ENCODE assay signal across 12 cellular contexts in genomic region chr14:22231022-22231421, GRCh38.
DNase-seq lines count a peak whose midpoint lies in the region; ATAC-seq lines count a peak whose summit lies in the region.
"Had no signal": no experiment of that assay in that cellular context is flagged by ENCODE, and none has a peak within 500 bp of the region (broad histone marks: within the 10 kb centered on the region; RNA-seq: fewer than 3 reads in every experiment).

No MANE protein-coding gene starts in this region.

- no peaks in the 10 kb centered on the region for H3K27me3 Mint-ChIP-seq in activated naive CD4-positive, alpha-beta T cell treated with anti-CD3 and anti-CD28 coated beads for 36 hours (ENCODE audit: low read depth)
- no peaks in the 10 kb centered on the region for H3K27me3 Mint-ChIP-seq in activated CD8-positive, alpha-beta T cell treated with anti-CD3 and anti-CD28 coated beads, Interleukin-2, amount 10 ng/mL, durations not matched to agents 7 days and 5 days (ENCODE audit: low read depth)
- H3K27me3 Mint-ChIP-seq in stimulated activated memory B cell treated with anti-CD40 and anti-IgM and Interleukin-4, amounts not matched to agents 10 μg/mL and 1 μg/mL and 100 μg/mL, for 72 hours = no peaks in the 10 kb centered on the region

- H3K36me3 Mint-ChIP-seq in activated naive CD4-positive, alpha-beta T cell treated with anti-CD3 and anti-CD28 coated beads for 36 hours (ENCODE audit: low read depth) = no peaks in the 10 kb centered on the region
- no peaks in the 10 kb centered on the region for H3K36me3 Mint-ChIP-seq in activated CD8-positive, alpha-beta T cell treated with anti-CD3 and anti-CD28 coated beads, Interleukin-2, amount 10 ng/mL, durations not matched to agents 7 days and 5 days (ENCODE audit: low read depth)
- no peaks in the 10 kb centered on the region for H3K36me3 Mint-ChIP-seq in stimulated activated memory B cell treated with anti-CD40 and anti-IgM and Interleukin-4, amounts not matched to agents 10 μg/mL and 1 μg/mL and 100 μg/mL, for 72 hours

- ATAC-seq in HG03565 (IDR thresholded peaks at IDR 0.05; ENCODE audit: unreplicated experiment) = peak; percentile 65
- peak; percentile 79 for ATAC-seq in activated CD8-positive, alpha-beta T cell treated with anti-CD3 and anti-CD28 coated beads, Interleukin-2, amount 10 ng/mL, durations not matched to agents 7 days and 5 days
- peak; percentile 92 for ATAC-seq in stimulated activated memory B cell treated with anti-CD40 and anti-IgM and Interleukin-4, amounts not matched to agents 10 μg/mL and 1 μg/mL and 100 μg/mL, for 72 hours

- POLR2A ChIA-PET in activated CD8-positive, alpha-beta T cell treated with anti-CD3 and anti-CD28 coated beads, Interleukin-2, amount 10 ng/mL, durations not matched to agents 7 days and 5 days (lab: Charles Lee) = no interaction called here

- H3K4me3 Mint-ChIP-seq in activated naive CD4-positive, alpha-beta T cell treated with anti-CD3 and anti-CD28 coated beads for 36 hours = no peak overlapping the region
- no peak overlapping the region for H3K4me3 Mint-ChIP-seq in activated CD8-positive, alpha-beta T cell treated with anti-CD3 and anti-CD28 coated beads, Interleukin-2, amount 10 ng/mL, durations not matched to agents 7 days and 5 days
- H3K4me3 Mint-ChIP-seq in stimulated activated memory B cell treated with anti-CD40 and anti-IgM and Interleukin-4, amounts not matched to agents 10 μg/mL and 1 μg/mL and 100 μg/mL, for 72 hours = no peak overlapping the region
- H3K4me3 Mint-ChIP-seq: HFFc6 had no signal

- DNase-seq in activated naive CD4-positive, alpha-beta T cell treated with anti-CD3 and anti-CD28 coated beads for 36 hours = peak; percentile 21
- no peak for DNase-seq in activated naive CD4-positive, alpha-beta T cell treated with anti-CD3 and anti-CD28 coated beads, Interleukin-2, amount 50 U/mL, for 16 hours
- peak; percentile 29 for DNase-seq in activated CD8-positive, alpha-beta T cell treated with anti-CD3 and anti-CD28 coated beads, Interleukin-2, amount 10 ng/mL, durations not matched to agents 7 days and 5 days
- no peak for DNase-seq in NCI-H1092 treated with DMSO at 0.1 percent for 48 hours (lab: John Stamatoyannopoulos, UW)
- no peak for DNase-seq in NCI-H1436 treated with DMSO at 0.1 percent for 48 hours (lab: John Stamatoyannopoulos, UW)
- DNase-seq in NCI-H510A (lab: John Stamatoyannopoulos, UW) = no peak
- DNase-seq: GF-D8, HFFc6, NCI-H69, SK-N-SH had no signal

- no peaks in the 10 kb centered on the region for H3K9me3 Mint-ChIP-seq in activated naive CD4-positive, alpha-beta T cell treated with anti-CD3 and anti-CD28 coated beads for 36 hours
- H3K9me3 Mint-ChIP-seq in activated CD8-positive, alpha-beta T cell treated with anti-CD3 and anti-CD28 coated beads, Interleukin-2, amount 10 ng/mL, durations not matched to agents 7 days and 5 days (ENCODE audit: insufficient read depth) = no peaks in the 10 kb centered on the region
- H3K9me3 Mint-ChIP-seq in stimulated activated memory B cell treated with anti-CD40 and anti-IgM and Interleukin-4, amounts not matched to agents 10 μg/mL and 1 μg/mL and 100 μg/mL, for 72 hours = peaks cover 2% of the 10 kb centered on the region

- CTCF ChIA-PET in activated naive CD4-positive, alpha-beta T cell treated with anti-CD3 and anti-CD28 coated beads for 36 hours (lab: Charles Lee) = no interaction called here
- CTCF ChIA-PET in activated CD8-positive, alpha-beta T cell treated with anti-CD3 and anti-CD28 coated beads, Interleukin-2, amount 10 ng/mL, durations not matched to agents 7 days and 5 days (lab: Charles Lee) = no interaction called here

- H3K4me1 Mint-ChIP-seq in activated naive CD4-positive, alpha-beta T cell treated with anti-CD3 and anti-CD28 coated beads for 36 hours (ENCODE audit: low read depth) = peaks cover 2% of the 10 kb centered on the region
- peaks cover 20% of the 10 kb centered on the region for H3K4me1 Mint-ChIP-seq in activated CD8-positive, alpha-beta T cell treated with anti-CD3 and anti-CD28 coated beads, Interleukin-2, amount 10 ng/mL, durations not matched to agents 7 days and 5 days (ENCODE audit: low read depth)
- H3K4me1 Mint-ChIP-seq in stimulated activated memory B cell treated with anti-CD40 and anti-IgM and Interleukin-4, amounts not matched to agents 10 μg/mL and 1 μg/mL and 100 μg/mL, for 72 hours = peaks cover 29% of the 10 kb centered on the region

- intact Hi-C loops in activated naive CD4-positive, alpha-beta T cell treated with anti-CD3 and anti-CD28 coated beads for 36 hours (cut with micrococcal nuclease) = loop anchor here (2.0 kb wide), 1 partner anchor 40 kb away; no protein-coding TSS in a partner anchor

- H3K27ac Mint-ChIP-seq in activated naive CD4-positive, alpha-beta T cell treated with anti-CD3 and anti-CD28 coated beads for 36 hours = peak overlapping the region; percentile 70
- H3K27ac Mint-ChIP-seq in activated CD8-positive, alpha-beta T cell treated with anti-CD3 and anti-CD28 coated beads, Interleukin-2, amount 10 ng/mL, durations not matched to agents 7 days and 5 days = peak overlapping the region; percentile 55
- H3K27ac Mint-ChIP-seq in stimulated activated memory B cell treated with anti-CD40 and anti-IgM and Interleukin-4, amounts not matched to agents 10 μg/mL and 1 μg/mL and 100 μg/mL, for 72 hours = peak overlapping the region; percentile 5
- H3K27ac Mint-ChIP-seq: HFFc6 had no signal

Comparison
In these comparisons a context has a peak if more than half of its experiments do, and no peak if none do; other contexts are left out.
1. DNase-seq: peak in activated naive CD4-positive, alpha-beta T cell treated with anti-CD3 and anti-CD28 coated beads for 36 hours (single experiment) and activated CD8-positive, alpha-beta T cell treated with anti-CD3 and anti-CD28 coated beads, Interleukin-2, amount 10 ng/mL, durations not matched to agents 7 days and 5 days (single experiment); none in activated naive CD4-positive, alpha-beta T cell treated with anti-CD3 and anti-CD28 coated beads, Interleukin-2, amount 50 U/mL, for 16 hours (single experiment), NCI-H1092 treated with DMSO at 0.1 percent for 48 hours (single experiment), NCI-H1436 treated with DMSO at 0.1 percent for 48 hours (single experiment) and NCI-H510A (single experiment).
2. H3K27ac Mint-ChIP-seq: peak in every context shown above with its lines; median percentile 70 in activated naive CD4-positive, alpha-beta T cell treated with anti-CD3 and anti-CD28 coated beads for 36 hours; 55 in activated CD8-positive, alpha-beta T cell treated with anti-CD3 and anti-CD28 coated beads, Interleukin-2, amount 10 ng/mL, durations not matched to agents 7 days and 5 days; 5 in stimulated activated memory B cell treated with anti-CD40 and anti-IgM and Interleukin-4, amounts not matched to agents 10 μg/mL and 1 μg/mL and 100 μg/mL, for 72 hours.
3. Peak in every context shown above with its lines, with median percentiles within 50 percentile points of each other: ATAC-seq.